8 cellular contexts compared by ENCODE assay signal in the genomic region with DNA sequence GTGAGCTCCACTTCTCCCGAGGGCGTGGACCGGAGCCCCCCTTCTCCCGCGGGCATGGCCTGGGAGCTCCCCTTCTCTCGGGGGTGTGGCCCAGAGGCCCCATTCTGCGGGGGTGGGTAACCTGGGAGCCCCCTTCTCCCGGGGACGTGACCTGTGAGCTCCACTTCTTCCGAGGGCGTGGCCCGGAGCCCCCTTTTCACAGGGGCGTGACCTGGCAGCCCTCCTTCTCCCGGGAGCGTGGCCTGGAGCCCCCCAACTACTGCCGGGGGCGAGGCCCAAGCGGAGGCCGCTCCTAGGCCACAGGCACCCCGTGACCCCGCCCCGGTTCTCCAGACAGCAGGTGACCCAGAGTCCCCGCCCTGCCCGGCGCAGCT. TPM values are rescaled to one million over a fixed set of nuclear protein-coding genes. Genes with fewer than 3 reads are reported as not detected.
DNase-seq lines count a peak whose midpoint lies in the region; ATAC-seq lines count a peak whose summit lies in the region.

No MANE protein-coding gene starts in this region.

- H3K27me3 Mint-ChIP-seq in activated CD4-positive, alpha-beta T cell treated with anti-CD3 and anti-CD28 coated beads, Interleukin-2, amount 10 ng/mL, durations not matched to agents 24 days and 14 days, result no peaks in the 10 kb centered on the region
- H3K27me3 Mint-ChIP-seq in activated T-cell treated with anti-CD3 and anti-CD28 coated beads, Interleukin-2, amount 50 U/mL, for 4 hours (ENCODE audit: low read depth), result no peaks in the 10 kb centered on the region
- H3K27me3 Mint-ChIP-seq in stimulated activated naive CD8-positive, alpha-beta T cell treated with anti-CD3 and anti-CD28 coated beads, Interleukin-15, amount 100 ng/mL, for 72 hours, result no peaks in the 10 kb centered on the region

- H3K4me1 Mint-ChIP-seq in activated CD4-positive, alpha-beta T cell treated with anti-CD3 and anti-CD28 coated beads, Interleukin-2, amount 10 ng/mL, durations not matched to agents 24 days and 14 days, result peaks cover 42% of the 10 kb centered on the region
- H3K4me1 Mint-ChIP-seq in activated T-cell treated with anti-CD3 and anti-CD28 coated beads, Interleukin-2, amount 50 U/mL, for 4 hours (ENCODE audit: low read depth), result peaks cover 46% of the 10 kb centered on the region
- H3K4me1 Mint-ChIP-seq in stimulated activated naive CD8-positive, alpha-beta T cell treated with anti-CD3 and anti-CD28 coated beads, Interleukin-15, amount 100 ng/mL, for 72 hours, result peaks cover 69% of the 10 kb centered on the region

- DNase-seq in activated CD4-positive, alpha-beta T cell treated with anti-CD3 and anti-CD28 coated beads, Interleukin-2, amount 10 ng/mL, durations not matched to agents 24 days and 14 days, result no peak
- DNase-seq in activated CD4-positive, alpha-beta T cell treated with anti-CD3 and anti-CD28 coated beads for 1 hour, result no peak
- no peak for DNase-seq in activated T-cell treated with anti-CD3 and anti-CD28 coated beads, Interleukin-2, amount 50 U/mL, for 4 hours
- no peak for DNase-seq in iPS DF 6.9 (ENCODE audit: low read depth, low spot score)
- peak in 1 of 2 donors; percentile 54 for DNase-seq in stimulated activated naive CD8-positive, alpha-beta T cell treated with anti-CD3 and anti-CD28 coated beads, Interleukin-15, amount 100 ng/mL, for 72 hours
- DNase-seq in NCI-H345 treated with DMSO at 0.1 percent for 48 hours (lab: John Stamatoyannopoulos, UW; ENCODE audit: unreplicated experiment), result no peak

- peaks cover 28% of the 10 kb centered on the region for H3K36me3 Mint-ChIP-seq in activated CD4-positive, alpha-beta T cell treated with anti-CD3 and anti-CD28 coated beads, Interleukin-2, amount 10 ng/mL, durations not matched to agents 24 days and 14 days (ENCODE audit: low read depth)
- peaks cover 15% of the 10 kb centered on the region for H3K36me3 Mint-ChIP-seq in activated T-cell treated with anti-CD3 and anti-CD28 coated beads, Interleukin-2, amount 50 U/mL, for 4 hours (ENCODE audit: insufficient read depth)

- no CpG with 5 or more reads among the region's 25 CpGs for WGBS in iPS DF 6.9 (ENCODE audit: insufficient coverage, insufficient read length)

- no peak overlapping the region for H3K27ac ChIP-seq in iPS DF 6.9 (ENCODE audit: low read length)

- peak; percentile 36 for ATAC-seq in HG03064 (IDR thresholded peaks at IDR 0.05; ENCODE audit: low read depth, unreplicated experiment)
- no peak for ATAC-seq in activated T-cell treated with anti-CD3 and anti-CD28 coated beads, Interleukin-2, amount 50 U/mL, for 4 hours
- ATAC-seq in stimulated activated naive CD8-positive, alpha-beta T cell treated with anti-CD3 and anti-CD28 coated beads, Interleukin-15, amount 100 ng/mL, for 72 hours, result no peak
- ATAC-seq in GM18520 (IDR thresholded peaks at IDR 0.05; ENCODE audit: unreplicated experiment), result no peak

- H3K27me3 ChIP-seq in iPS DF 6.9 (ENCODE audit: control insufficient read depth, insufficient read depth, low read length), result no peaks in the 10 kb centered on the region

- peak overlapping the region; percentile 86 for H3K4me3 ChIP-seq in iPS DF 6.9 (ENCODE audit: low read length)

- H3K9me3 Mint-ChIP-seq in activated CD4-positive, alpha-beta T cell treated with anti-CD3 and anti-CD28 coated beads, Interleukin-2, amount 10 ng/mL, durations not matched to agents 24 days and 14 days, result peaks cover 4% of the 10 kb centered on the region
- peaks cover 16% of the 10 kb centered on the region for H3K9me3 Mint-ChIP-seq in activated T-cell treated with anti-CD3 and anti-CD28 coated beads, Interleukin-2, amount 50 U/mL, for 4 hours
- peaks cover 5 to 13% of the 10 kb centered on the region in 2 donors for H3K9me3 Mint-ChIP-seq in stimulated activated naive CD8-positive, alpha-beta T cell treated with anti-CD3 and anti-CD28 coated beads, Interleukin-15, amount 100 ng/mL, for 72 hours

- intact Hi-C loops in activated CD4-positive, alpha-beta T cell treated with anti-CD3 and anti-CD28 coated beads, Interleukin-2, amount 10 ng/mL, durations not matched to agents 24 days and 14 days (cut with micrococcal nuclease), result loop anchor here (1.0 kb wide), 3 partner anchors 42 to 127 kb away; partner anchors contain the start of genes CEP104, DFFB, LRRC47 and SMIM1

- peak overlapping the region; percentile 96 for H3K27ac Mint-ChIP-seq in activated CD4-positive, alpha-beta T cell treated with anti-CD3 and anti-CD28 coated beads, Interleukin-2, amount 10 ng/mL, durations not matched to agents 24 days and 14 days
- peak overlapping the region; percentile 98 to 99 for H3K27ac Mint-ChIP-seq in stimulated activated naive CD8-positive, alpha-beta T cell treated with anti-CD3 and anti-CD28 coated beads, Interleukin-15, amount 100 ng/mL, for 72 hours

- H3K9me3 ChIP-seq in iPS DF 6.9 (ENCODE audit: control insufficient read depth, insufficient read depth, low read length), result no peaks in the 10 kb centered on the region

- H3K36me3 ChIP-seq in iPS DF 6.9 (ENCODE audit: control insufficient read depth, insufficient read depth, low read length), result no peaks in the 10 kb centered on the region

- H3K4me1 ChIP-seq in iPS DF 6.9 (ENCODE audit: control insufficient read depth, insufficient read depth, low read length), result no peaks in the 10 kb centered on the region

- peak overlapping the region; percentile 97 for H3K4me3 Mint-ChIP-seq in activated CD4-positive, alpha-beta T cell treated with anti-CD3 and anti-CD28 coated beads, Interleukin-2, amount 10 ng/mL, durations not matched to agents 24 days and 14 days
- peak overlapping the region; percentile 89 for H3K4me3 Mint-ChIP-seq in activated T-cell treated with anti-CD3 and anti-CD28 coated beads, Interleukin-2, amount 50 U/mL, for 4 hours
- peak overlapping the region; percentile 91 to 98 for H3K4me3 Mint-ChIP-seq in stimulated activated naive CD8-positive, alpha-beta T cell treated with anti-CD3 and anti-CD28 coated beads, Interleukin-15, amount 100 ng/mL, for 72 hours

RNA-seq across cellular contexts. Expression of gene C1orf174, which starts 0.3 kb away (rescaled TPM):
- total RNA-seq in activated CD4-positive, alpha-beta T cell treated with anti-CD3 and anti-CD28 coated beads, Interleukin-2, amount 10 ng/mL, durations not matched to agents 24 days and 14 days, result 50.5 and 51.5 TPM in 2 replicates
- 10 to 100 TPM; 55.0 to 61.8 (median 60.5) TPM for total RNA-seq in activated T-cell treated with anti-CD3 and anti-CD28 coated beads, Interleukin-2, amount 50 U/mL, for 4 hours

RNA-seq across cellular contexts. Expression of gene DFFB, which starts 42.5 kb away (rescaled TPM):
- total RNA-seq in activated CD4-positive, alpha-beta T cell treated with anti-CD3 and anti-CD28 coated beads, Interleukin-2, amount 10 ng/mL, durations not matched to agents 24 days and 14 days, result 15.0 and 15.9 TPM in 2 replicates
- total RNA-seq in activated T-cell treated with anti-CD3 and anti-CD28 coated beads, Interleukin-2, amount 50 U/mL, for 4 hours, result 10 to 100 TPM; 11.1 to 13.4 (median 13.0) TPM

RNA-seq across cellular contexts. Expression of gene CEP104, which starts 42.8 kb away (rescaled TPM):
- 46.2 and 48.1 TPM in 2 replicates for total RNA-seq in activated CD4-positive, alpha-beta T cell treated with anti-CD3 and anti-CD28 coated beads, Interleukin-2, amount 10 ng/mL, durations not matched to agents 24 days and 14 days
- 10 to 100 TPM; 45.4 to 52.1 (median 49.1) TPM for total RNA-seq in activated T-cell treated with anti-CD3 and anti-CD28 coated beads, Interleukin-2, amount 50 U/mL, for 4 hours
